Comparison of ENCODE assay signal across 1 cellular context in genomic region chr1:148402152-148403084, GRCh38.
TF ChIP-seq lines count a peak whose summit lies in the region.
"Not testable (repeated sequence)": the region's sequence is repeated elsewhere in the genome, so short reads cannot be mapped to it uniquely, and the experiment has no call there.

No MANE protein-coding gene starts in this region.

TF ChIP-seq in K562, 482 proteins besides CTCF, POLR2A, EP300 and RAD21 (continued from another document and continues in another):
- TF ChIP-seq ZMIZ1 (IDR thresholded peaks at IDR 0.05; ENCODE audit: low read depth in 2 of 2, low read length in 2 of 2) (peak in 1 of 2 experiments; percentile 98; a peak in 2 of 4 replicates), MTA3 (IDR thresholded peaks at IDR 0.05; ENCODE audit: borderline replicate concordance) (peak; percentile 93), TSHZ1 (CRISPR knock-in tag; IDR thresholded peaks at IDR 0.05) (peak; percentile 18; the same call in 1 of the 2 replicates), MEIS2 (IDR thresholded peaks at IDR 0.05; ENCODE audit: partially characterized antibody) (peak; percentile 78), HINFP (tag; conservative IDR thresholded peaks at IDR 0.05; ENCODE audit: low read depth) (0 out of 2 replicates have a peak, but pooled peaks have one; percentile 43), ZNF717 (CRISPR knock-in tag; IDR thresholded peaks at IDR 0.05) (peak; percentile 92), ZBTB11 (CRISPR knock-in tag; IDR thresholded peaks at IDR 0.05) (peak in 1 of 3 experiments; percentile 79; a peak in 2 of 6 replicates), ZNF347 (CRISPR knock-in tag; IDR thresholded peaks at IDR 0.05; ENCODE audit: low read depth) (peak; percentile 66; the same call in 1 of the 2 replicates), ZNF436 (CRISPR knock-in tag; IDR thresholded peaks at IDR 0.05) (peak; percentile 64), L3MBTL2 (IDR thresholded peaks at IDR 0.05) (peak; percentile 63; the same call in 1 of the 2 replicates), STAT5A (IDR thresholded peaks at IDR 0.05; ENCODE audit: borderline replicate concordance, low read length) (peak; percentile 77), GTF2B (IDR thresholded peaks at IDR 0.05; ENCODE audit: extremely low read depth, insufficient read length) (peak; percentile 85), NCOR1 (IDR thresholded peaks at IDR 0.05) (peak; percentile 85), ZNF586 (CRISPR knock-in tag; conservative IDR thresholded peaks at IDR 0.05) (peak; percentile 93), ZBTB7A (IDR thresholded peaks at IDR 0.05; ENCODE audit: borderline replicate concordance, control insufficient read depth, low read depth, low read length) (peak; percentile 32; the same call in 1 of the 2 replicates), PRDM10 (IDR thresholded peaks at IDR 0.05; ENCODE audit: partially characterized antibody) (peak; percentile 15), TBL1XR1 (IDR thresholded peaks at IDR 0.05; ENCODE audit: low read length in 2 of 2) (peak; percentile 73 to 86; a peak in 3 of 4 replicates), POLR2G (IDR thresholded peaks at IDR 0.05; ENCODE audit: low read depth, low read length) (peak; percentile 80), NFATC3 (IDR thresholded peaks at IDR 0.05) (peak; percentile 56; the same call in 1 of the 2 replicates), DLX4 (CRISPR knock-in tag; IDR thresholded peaks at IDR 0.05) (peak; percentile 93), PKNOX1 (IDR thresholded peaks at IDR 0.05) (peak; percentile 83), CREB3L1 (IDR thresholded peaks at IDR 0.05; ENCODE audit: borderline replicate concordance, low read depth) (peak; percentile 72; the same call in 1 of the 2 replicates), ATF7 (IDR thresholded peaks at IDR 0.05) (peak; percentile 92), E2F8 (IDR thresholded peaks at IDR 0.05; ENCODE audit: low read depth, partially characterized antibody) (peak; percentile 55), ZC3H8 (IDR thresholded peaks at IDR 0.05) (peak; percentile 97), TEAD1 (CRISPR knock-in tag; IDR thresholded peaks at IDR 0.05) (0 out of 4 replicates have a peak, but pooled peaks of 1 of the 2 experiments have one; percentile 72), ATF1 (tag; IDR thresholded peaks at IDR 0.05) (peak; percentile 96), GABPB1 (CRISPR knock-in tag; IDR thresholded peaks at IDR 0.05) (peak; percentile 82), SIN3A (IDR thresholded peaks at IDR 0.05; ENCODE audit: borderline replicate concordance in 2 of 2, control insufficient read depth in 1 of 2, low read depth in 2 of 2, low read length in 2 of 2) (peak; percentile 43 to 97; a peak in 3 of 4 replicates), GTF2F1 (IDR thresholded peaks at IDR 0.05; ENCODE audit: low read depth, low read length) (peak; percentile 97), ARID1B (IDR thresholded peaks at IDR 0.05) (peak; percentile 43; the same call in 1 of the 2 replicates)
- not testable (repeated sequence) for TF ChIP-seq ATF1 (CRISPR knock-in tag; IDR thresholded peaks at IDR 0.05)
